ENCODE assay signal across 11 cellular contexts in the genomic region with DNA sequence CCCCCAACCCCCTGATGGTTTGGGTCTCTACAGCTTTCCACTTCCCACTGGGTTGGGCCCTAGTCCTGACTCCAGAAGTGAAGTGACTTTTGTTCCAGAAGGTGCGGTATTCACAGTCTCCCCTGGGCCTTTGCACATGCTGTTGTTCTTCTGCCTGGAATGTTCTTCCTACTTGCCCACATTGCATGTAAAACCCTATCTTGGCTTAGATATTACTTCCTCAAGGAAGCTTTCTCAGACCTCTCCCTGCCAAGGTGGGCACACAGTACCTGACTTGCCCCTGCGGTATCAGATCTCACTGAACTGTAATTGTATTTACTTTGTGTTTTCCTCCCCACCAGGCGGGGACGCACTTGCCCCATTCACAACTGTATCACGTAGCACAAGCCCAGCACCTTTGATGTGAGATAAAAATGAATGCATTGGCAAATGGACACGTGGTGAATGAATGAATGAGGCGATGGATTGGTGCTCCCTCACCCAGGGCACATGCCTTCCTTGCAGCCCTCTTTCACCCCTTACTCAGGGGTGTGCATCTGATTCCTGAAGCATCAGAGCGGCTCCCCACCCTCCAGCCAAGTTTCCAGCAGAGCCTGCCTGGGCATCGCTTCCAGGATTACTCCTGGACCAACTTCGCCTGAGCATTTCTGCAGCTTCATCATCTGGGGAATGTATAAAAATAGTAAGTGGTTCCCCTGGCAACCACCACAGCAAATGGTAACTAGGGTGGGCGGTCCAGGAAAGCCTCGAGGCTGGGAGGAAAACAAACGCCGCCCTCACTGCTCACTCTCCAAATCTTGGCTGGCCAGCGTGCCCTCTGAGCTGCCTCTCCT. TPM values are rescaled to one million over a fixed set of nuclear protein-coding genes. Genes with fewer than 3 reads are reported as not detected.
DNase-seq lines count a peak whose midpoint lies in the region; ATAC-seq and TF ChIP-seq lines count a peak whose summit lies in the region.
"Had no signal": no experiment of that assay in that cellular context is flagged by ENCODE, and none has a peak within 500 bp of the region (broad histone marks: within the 10 kb centered on the region; RNA-seq: fewer than 3 reads in every experiment).

No MANE protein-coding gene starts in this region.

- no peak overlapping the region for H3K27ac ChIP-seq in OCI-LY1 (ENCODE audit: low read depth, low read length, poor library complexity, severe bottlenecking)
- peak overlapping the region; percentile 24 for H3K27ac ChIP-seq in muscle layer of colon (ENCODE audit: low read depth, low read length)
- H3K27ac ChIP-seq in breast epithelium = peak overlapping the region in 1 of 2 donors; percentile 38
- H3K27ac ChIP-seq: transverse colon had no signal

- peaks cover 10% of the 10 kb centered on the region for H3K4me1 ChIP-seq in OCI-LY1 (ENCODE audit: insufficient read depth, low read length, severe bottlenecking)
- peaks cover 16% of the 10 kb centered on the region for H3K4me1 ChIP-seq in muscle layer of colon (ENCODE audit: insufficient read depth, low read length)
- no peaks in the 10 kb centered on the region for H3K4me1 ChIP-seq in breast epithelium

- no peak overlapping the region for H3K4me3 ChIP-seq in OCI-LY1 (ENCODE audit: low read depth, low read length, poor library complexity, severe bottlenecking)
- no peak overlapping the region for H3K4me3 ChIP-seq in muscle layer of colon (ENCODE audit: low read depth in 1 of 2, low read length in 2 of 2)
- no peak overlapping the region for H3K4me3 ChIP-seq in breast epithelium
- H3K4me3 ChIP-seq: transverse colon had no signal

- no peaks in the 10 kb centered on the region for H3F3A ChIP-seq in OCI-LY1 (ENCODE audit: insufficient read depth, low read length)

- no peaks in the 10 kb centered on the region for H4K20me1 ChIP-seq in OCI-LY1 (ENCODE audit: insufficient read depth, low read length)

- no peak overlapping the region for H3K4me2 ChIP-seq in OCI-LY1 (ENCODE audit: low read length)

- H3K9me2 ChIP-seq in OCI-LY1 (ENCODE audit: low read depth, low read length) = no peaks in the 10 kb centered on the region

- ATAC-seq in GM21447 (IDR thresholded peaks at IDR 0.05; ENCODE audit: unreplicated experiment) = no peak
- ATAC-seq: naive thymus-derived CD4-positive, alpha-beta T cell had no signal

- DNase-seq in AG08395 (ENCODE audit: low spot score) (peak; percentile 45), fibroblast of peridontal ligament (ENCODE audit: extremely low read depth) (peak; percentile 93), NCI-H2196 (lab: John Stamatoyannopoulos, UW; ENCODE audit: unreplicated experiment) (no peak), breast epithelium (ENCODE audit: low spot score in 2 of 2) (no peak), SKM-1 (lab: John Stamatoyannopoulos, UW; ENCODE audit: unreplicated experiment) (no peak)
- DNase-seq: naive thymus-derived CD4-positive, alpha-beta T cell; stimulated activated CD4-positive, alpha-beta T cell treated with anti-CD3 and anti-CD28 coated beads, Interleukin-4, amount 100 ng/mL, for 1 hour; transverse colon had no signal

- TF ChIP-seq POLR2A in breast epithelium (IDR thresholded peaks at IDR 0.05) = no peak

- no peaks in the 10 kb centered on the region for H3K27me3 ChIP-seq in OCI-LY1 (ENCODE audit: insufficient read depth, low read length)
- H3K27me3 ChIP-seq in muscle layer of colon (ENCODE audit: control insufficient read depth in 1 of 2, insufficient read depth in 2 of 2, low read length in 2 of 2) = no peaks in the 10 kb centered on the region
- H3K27me3 ChIP-seq in breast epithelium = no peaks in the 10 kb centered on the region
- H3K27me3 ChIP-seq: transverse colon had no signal

- intact Hi-C loops in breast epithelium (cut with DNase I; ENCODE audit: low total_unique reads) = loop anchor here (10.0 kb wide), 1 partner anchor 378 kb away; no protein-coding TSS in a partner anchor

- no peak overlapping the region for H3K9ac ChIP-seq in OCI-LY1 (ENCODE audit: low read length)
- no peak overlapping the region for H3K9ac ChIP-seq in muscle layer of colon (ENCODE audit: low read length)

- H3K36me3 ChIP-seq in OCI-LY1 (ENCODE audit: insufficient read depth, low read length) = no peaks in the 10 kb centered on the region; the same call in 1 of the 2 replicates
- H3K36me3 ChIP-seq in muscle layer of colon (ENCODE audit: insufficient read depth, low read length) = no peaks in the 10 kb centered on the region
- no peaks in the 10 kb centered on the region for H3K36me3 ChIP-seq in breast epithelium
- H3K36me3 ChIP-seq: transverse colon had no signal

- H3K9me3 ChIP-seq in OCI-LY1 (ENCODE audit: low read length) = no peaks in the 10 kb centered on the region
- no peaks in the 10 kb centered on the region for H3K9me3 ChIP-seq in muscle layer of colon (ENCODE audit: low read length)
- H3K9me3 ChIP-seq in breast epithelium = no peaks in the 10 kb centered on the region
- H3K9me3 ChIP-seq: transverse colon had no signal

- H2AFZ ChIP-seq in OCI-LY1 (ENCODE audit: low read length) = no peak overlapping the region

- TF ChIP-seq CTCF in OCI-LY1 (IDR thresholded peaks at IDR 0.05; ENCODE audit: low read length) (peak; percentile 11; the same call in 1 of the 2 replicates), breast epithelium (IDR thresholded peaks at IDR 0.05) (no peak)

- no peaks in the 10 kb centered on the region for H3K79me2 ChIP-seq in OCI-LY1 (ENCODE audit: insufficient read depth, low read length)

RNA-seq across cellular contexts. Expression of gene NENF, which starts 19.8 kb away (rescaled TPM):
- 100 to 1,000 TPM in 2 of 3 donors, 10 to 100 TPM in 1; 78.9 to 142 (median 142) TPM for total RNA-seq in breast epithelium

RNA-seq across cellular contexts. Expression of gene PACC1, which starts 37.9 kb away (rescaled TPM):
- total RNA-seq in breast epithelium = 1 to 10 TPM; 2.7 to 6.2 (median 4.2) TPM

Comparison
In these comparisons a context has a peak if more than half of its experiments do, and no peak if none do; other contexts are left out.
1. DNase-seq: peak in AG08395 (single experiment) and fibroblast of peridontal ligament (single experiment); none in NCI-H2196 (single experiment), breast epithelium (0 of 2) and SKM-1 (single experiment).